21 cellular contexts compared by ENCODE assay signal in genomic region chr7:66119502-66119901, GRCh38. TPM values are rescaled to one million over a fixed set of nuclear protein-coding genes. Genes with fewer than 3 reads are reported as not detected.
DNase-seq lines count a peak whose midpoint lies in the region; ATAC-seq, FAIRE-seq and TF ChIP-seq lines count a peak whose summit lies in the region.
"Had no signal": no experiment of that assay in that cellular context is flagged by ENCODE, and none has a peak within 500 bp of the region (broad histone marks: within the 10 kb centered on the region; RNA-seq: fewer than 3 reads in every experiment).

No MANE protein-coding gene starts in this region.

- no peaks in the 10 kb centered on the region for H3K27me3 Mint-ChIP-seq in activated naive CD4-positive, alpha-beta T cell treated with anti-CD3 and anti-CD28 coated beads, Interleukin-2, amount 50 U/mL, for 24 hours
- H3K27me3 Mint-ChIP-seq in T-helper 17 cell (no peaks in the 10 kb centered on the region), glutamatergic neuron (ENCODE audit: unreplicated experiment) (peaks cover 3% of the 10 kb centered on the region)
- H3K27me3 Mint-ChIP-seq: naive thymus-derived CD4-positive, alpha-beta T cell had no signal

- H3K27ac Mint-ChIP-seq in activated naive CD4-positive, alpha-beta T cell treated with anti-CD3 and anti-CD28 coated beads, Interleukin-2, amount 50 U/mL, for 24 hours: peak overlapping the region; percentile 33
- H3K27ac Mint-ChIP-seq in T-helper 17 cell (peak overlapping the region; percentile 92), glutamatergic neuron (ENCODE audit: unreplicated experiment) (peak overlapping the region; percentile 82)
- peak overlapping the region; percentile 10 for H3K27ac Mint-ChIP-seq in stimulated activated effector memory CD8-positive, alpha-beta T cell treated with anti-CD3 and anti-CD28 coated beads, Interleukin-12 subunit alpha, Interleukin-12 subunit beta, amount 100 ng/mL, for 72 hours

- no peaks in the 10 kb centered on the region for H3K9me3 ChIP-seq in T-helper 17 cell (ENCODE audit: control insufficient read depth, low read length, poor library complexity, severe bottlenecking)
- H3K9me3 ChIP-seq: A549, heart left ventricle, prostate gland, thoracic aorta had no signal

- no peak overlapping the region for H3K4me3 Mint-ChIP-seq in activated naive CD4-positive, alpha-beta T cell treated with anti-CD3 and anti-CD28 coated beads, Interleukin-2, amount 50 U/mL, for 24 hours
- H3K4me3 Mint-ChIP-seq in T-helper 17 cell (no peak overlapping the region), glutamatergic neuron (ENCODE audit: unreplicated experiment) (peak overlapping the region; percentile 67)
- no peak overlapping the region for H3K4me3 Mint-ChIP-seq in stimulated activated effector memory CD8-positive, alpha-beta T cell treated with anti-CD3 and anti-CD28 coated beads, Interleukin-12 subunit alpha, Interleukin-12 subunit beta, amount 100 ng/mL, for 72 hours

- no peak for ATAC-seq in T-helper 17 cell
- no peak for ATAC-seq in stimulated activated effector memory CD8-positive, alpha-beta T cell treated with anti-CD3 and anti-CD28 coated beads, Interleukin-12 subunit alpha, Interleukin-12 subunit beta, amount 100 ng/mL, for 72 hours
- ATAC-seq: A549; heart left ventricle; naive thymus-derived CD4-positive, alpha-beta T cell had no signal

- peaks cover 54% of the 10 kb centered on the region for H3K4me1 Mint-ChIP-seq in activated naive CD4-positive, alpha-beta T cell treated with anti-CD3 and anti-CD28 coated beads, Interleukin-2, amount 50 U/mL, for 24 hours
- H3K4me1 Mint-ChIP-seq in T-helper 17 cell (peaks cover 36% of the 10 kb centered on the region), glutamatergic neuron (ENCODE audit: low read depth, unreplicated experiment) (peaks cover 15% of the 10 kb centered on the region)
- H3K4me1 Mint-ChIP-seq in stimulated activated effector memory CD8-positive, alpha-beta T cell treated with anti-CD3 and anti-CD28 coated beads, Interleukin-12 subunit alpha, Interleukin-12 subunit beta, amount 100 ng/mL, for 72 hours: peaks cover 47% of the 10 kb centered on the region

- no peak for DNase-seq in activated naive CD4-positive, alpha-beta T cell treated with Interleukin-2 at 50 U/mL for 16 hours
- no peak for DNase-seq in T-helper 17 cell
- DNase-seq in glutamatergic neuron: no peak
- no peak for DNase-seq in stimulated activated effector memory CD8-positive, alpha-beta T cell treated with anti-CD3 and anti-CD28 coated beads, Interleukin-12 subunit alpha, Interleukin-12 subunit beta, amount 100 ng/mL, for 72 hours (ENCODE audit: low spot score in 2 of 2)
- no peak for DNase-seq in HTR-8/SVneo (ENCODE audit: insufficient read length, low spot score)
- DNase-seq in NCI-H2029 treated with DMSO at 0.1 percent for 48 hours (lab: John Stamatoyannopoulos, UW): no peak
- no peak for DNase-seq in dermis blood vessel endothelial cell
- DNase-seq: DMS79; heart left ventricle; naive thymus-derived CD4-positive, alpha-beta T cell; NCI-H187; NCI-H446; NK-92 treated with Interleukin-12 subunit alpha and Interleukin-12 subunit beta, amount 100 ng/mL, for 24 hours; stimulated activated CD8-positive, alpha-beta memory T cell treated with anti-CD3 and anti-CD28 coated beads, Interleukin-4, amount 100 ng/mL, for 48 hours had no signal

- FAIRE-seq in HTR-8/SVneo (lab: Jason Lieb, UNC): no peak
- FAIRE-seq: A549, GM18507, H54, islet of Langerhans had no signal

- no peaks in the 10 kb centered on the region for H3K9me3 Mint-ChIP-seq in activated naive CD4-positive, alpha-beta T cell treated with anti-CD3 and anti-CD28 coated beads, Interleukin-2, amount 50 U/mL, for 24 hours
- peaks cover 4% of the 10 kb centered on the region for H3K9me3 Mint-ChIP-seq in glutamatergic neuron (ENCODE audit: unreplicated experiment)
- H3K9me3 Mint-ChIP-seq in stimulated activated effector memory CD8-positive, alpha-beta T cell treated with anti-CD3 and anti-CD28 coated beads, Interleukin-12 subunit alpha, Interleukin-12 subunit beta, amount 100 ng/mL, for 72 hours: no peaks in the 10 kb centered on the region

- TF ChIP-seq CTCF in glutamatergic neuron (IDR thresholded peaks at IDR 0.05; ENCODE audit: partially characterized antibody, unreplicated experiment): no peak

- H3K36me3 Mint-ChIP-seq in activated naive CD4-positive, alpha-beta T cell treated with anti-CD3 and anti-CD28 coated beads, Interleukin-2, amount 50 U/mL, for 24 hours: peaks cover 9% of the 10 kb centered on the region
- H3K36me3 Mint-ChIP-seq in T-helper 17 cell (ENCODE audit: low read depth): peaks cover 6% of the 10 kb centered on the region
- no peaks in the 10 kb centered on the region for H3K36me3 Mint-ChIP-seq in glutamatergic neuron (ENCODE audit: unreplicated experiment)
- H3K36me3 Mint-ChIP-seq in stimulated activated effector memory CD8-positive, alpha-beta T cell treated with anti-CD3 and anti-CD28 coated beads, Interleukin-12 subunit alpha, Interleukin-12 subunit beta, amount 100 ng/mL, for 72 hours: peaks cover 62% of the 10 kb centered on the region

RNA-seq across cellular contexts. Expression of gene CRCP, which starts 4.9 kb away (rescaled TPM):
- total RNA-seq in T-helper 17 cell (10 to 100 TPM; 35.2 to 40.3 TPM), glutamatergic neuron (ENCODE audit: unreplicated experiment) (29.1 TPM), dermis blood vessel endothelial cell (22.5 and 25.4 TPM in 2 replicates)

RNA-seq across cellular contexts. Expression of gene ASL, which starts 43.9 kb away (rescaled TPM):
- total RNA-seq in T-helper 17 cell: 10 to 100 TPM; 12.7 to 16.5 TPM
- 26.6 TPM for total RNA-seq in glutamatergic neuron (ENCODE audit: unreplicated experiment)
- total RNA-seq in dermis blood vessel endothelial cell: 82.4 and 96.9 TPM in 2 replicates

Comparison
In these comparisons a context has a peak if more than half of its experiments do, and no peak if none do; other contexts are left out.
1. H3K27ac Mint-ChIP-seq: peak in every context shown above with its lines; median percentile 92 in T-helper 17 cell; 82 in glutamatergic neuron; 33 in activated naive CD4-positive, alpha-beta T cell treated with anti-CD3 and anti-CD28 coated beads, Interleukin-2, amount 50 U/mL, for 24 hours; 10 in stimulated activated effector memory CD8-positive, alpha-beta T cell treated with anti-CD3 and anti-CD28 coated beads, Interleukin-12 subunit alpha, Interleukin-12 subunit beta, amount 100 ng/mL, for 72 hours.